ENCODE assay signal across 8 cellular contexts in genomic region chr2:132881540-132881939, GRCh38.
"Had no signal": no experiment of that assay in that cellular context is flagged by ENCODE, and none has a peak within 500 bp of the region (broad histone marks: within the 10 kb centered on the region; RNA-seq: fewer than 3 reads in every experiment).

No MANE protein-coding gene starts in this region.

- H3K36me3 Mint-ChIP-seq: IgD-negative memory B cell had no signal

- H3K27ac ChIP-seq: HL-60, KMS-11 had no signal

- DNase-seq: IMR-90, KBM-7, KG1 had no signal

- H3K4me3 Mint-ChIP-seq: IgD-negative memory B cell had no signal

- H3K4me1 Mint-ChIP-seq: IgD-negative memory B cell had no signal

- H3K27ac Mint-ChIP-seq: IgD-negative memory B cell had no signal

- ATAC-seq: HepG2, K562 had no signal

- H3K4me3 ChIP-seq: K562 had no signal
